9 cellular contexts compared by ENCODE assay signal in genomic region chr3:50165388-50166308, GRCh38. TPM values are rescaled to one million over a fixed set of nuclear protein-coding genes. Genes with fewer than 3 reads are reported as not detected.
DNase-seq lines count a peak whose midpoint lies in the region; ATAC-seq and TF ChIP-seq lines count a peak whose summit lies in the region.
"Had no signal": no experiment of that assay in that cellular context is flagged by ENCODE, and none has a peak within 500 bp of the region (broad histone marks: within the 10 kb centered on the region; RNA-seq: fewer than 3 reads in every experiment).

No MANE protein-coding gene starts in this region.

- peak overlapping the region; percentile 17 for H3K14ac ChIP-seq in neuronal stem cell (ENCODE audit: low read length)

- peak overlapping the region; percentile 60 for H2BK12ac ChIP-seq in neuronal stem cell (ENCODE audit: low read length)

- peak overlapping the region; percentile 83 for H2BK15ac ChIP-seq in neuronal stem cell (ENCODE audit: low read length)

- peak overlapping the region; percentile 34 for H3K9ac ChIP-seq in neuronal stem cell (ENCODE audit: low read depth, low read length, poor library complexity)

- H3K23ac ChIP-seq in neuronal stem cell (ENCODE audit: low read depth, low read length, poor library complexity), result peak overlapping the region; percentile 34

- TF ChIP-seq CTCF in foreskin fibroblast (IDR thresholded peaks at IDR 0.05; ENCODE audit: low read depth, low read length), result no peak

- peak overlapping the region; percentile 95 for H3K18ac ChIP-seq in neuronal stem cell (ENCODE audit: low read length)

- peak overlapping the region; percentile 56 for H2BK120ac ChIP-seq in neuronal stem cell (ENCODE audit: low read depth, low read length)

- WGBS in neuronal stem cell (ENCODE audit: extremely low coverage in 2 of 2, insufficient read length in 2 of 2, insufficient replicate concordance in 1 of 2), 2 donors, result no CpG with 5 or more reads among the region's 18 CpGs

- peaks cover 38 to 58% of the 10 kb centered on the region in 2 donors for H3K4me1 ChIP-seq in neuronal stem cell (ENCODE audit: control insufficient read depth in 2 of 2, insufficient read depth in 1 of 2, low read depth in 1 of 2, low read length in 2 of 2)

- peak overlapping the region; percentile 59 for H4K8ac ChIP-seq in neuronal stem cell (ENCODE audit: low read depth, low read length)

- peak overlapping the region; percentile 92 for H2BK5ac ChIP-seq in neuronal stem cell (ENCODE audit: low read length)

- H4K91ac ChIP-seq in neuronal stem cell (ENCODE audit: low read depth, low read length, poor library complexity), result peak overlapping the region; percentile 73

- ATAC-seq in HG03025 (IDR thresholded peaks at IDR 0.05; ENCODE audit: low FRiP score, unreplicated experiment), result no peak

- H2AFZ ChIP-seq in neuronal stem cell (ENCODE audit: low read length), result peak overlapping the region; percentile 60

- DNase-seq in AG08395 (ENCODE audit: low spot score) (peak; percentile 76), RPMI7951 (ENCODE audit: low read depth) (peak; percentile 24), foreskin fibroblast (peak; percentile 20 to 68), neuronal stem cell (ENCODE audit: low spot score) (no peak), NCI-H510A treated with DMSO at 0.1 percent for 48 hours (lab: John Stamatoyannopoulos, UW) (no peak), T-helper 9 cell (no peak), H4 (ENCODE audit: low spot score) (no peak)

- peak overlapping the region; percentile 91 for H2AK5ac ChIP-seq in neuronal stem cell (ENCODE audit: low read depth, low read length)

- peak overlapping the region; percentile 89 for H3K27ac ChIP-seq in neuronal stem cell (replicated peaks; ENCODE audit: low read length)

- H3K4ac ChIP-seq in neuronal stem cell (ENCODE audit: low read length), result peak overlapping the region; percentile 71

- H3K4me2 ChIP-seq in neuronal stem cell (ENCODE audit: insufficient read depth, low read length, poor library complexity, severe bottlenecking), result no peak overlapping the region

- H3K4me3 ChIP-seq in foreskin fibroblast (ENCODE audit: low read depth in 1 of 2, low read length in 2 of 2) (peak overlapping the region in 1 of 2 donors; percentile 14), neuronal stem cell (ENCODE audit: low read length in 2 of 2) (no peak overlapping the region)

- peaks cover 0 to 36% (median 0%) of the 10 kb centered on the region in 3 experiments for H3K27me3 ChIP-seq in neuronal stem cell (ENCODE audit: control insufficient read depth in 3 of 3, insufficient read depth in 3 of 3, low read depth in 1 of 3, low read length in 3 of 3)

- H3K9me3 ChIP-seq in neuronal stem cell (replicated peaks in 1 of 2; ENCODE audit: control insufficient read depth in 2 of 2, insufficient read depth in 1 of 2, low read depth in 1 of 2, low read length in 2 of 2), result no peaks in the 10 kb centered on the region

- peaks cover 19% of the 10 kb centered on the region for H3K79me1 ChIP-seq in neuronal stem cell (ENCODE audit: low read depth, low read length)

- H3K36me3 ChIP-seq in neuronal stem cell (replicated peaks in 1 of 2; ENCODE audit: control insufficient read depth in 2 of 2, insufficient read depth in 2 of 2, low read length in 2 of 2), result peaks cover 0 to 36% of the 10 kb centered on the region in 2 donors

RNA-seq across cellular contexts. Expression of gene SEMA3F, which starts 10.5 kb away (rescaled TPM):
- 1.5 and 1.9 TPM in 2 replicates for total RNA-seq in RPMI7951 (2014; rRNA removed; shearing (Covaris generic))
- polyA plus RNA-seq in neuronal stem cell (2013, experiment 1 of 2), result 68.0 TPM
- polyA plus RNA-seq in neuronal stem cell (2013, experiment 2 of 2), result 67.2 TPM
- total RNA-seq in H4 (2014; rRNA removed; shearing (Covaris generic)), result 0.33 and 3.8 TPM in 2 replicates
- total RNA-seq: CD4-positive, alpha-beta memory T cell had no signal
- polyA plus RNA-seq: CD4-positive, alpha-beta memory T cell had no signal

RNA-seq across cellular contexts. Expression of gene GNAT1, which starts 25.8 kb away (rescaled TPM):
- not detected in 2 replicates for total RNA-seq in RPMI7951 (2014; rRNA removed; shearing (Covaris generic))
- polyA plus RNA-seq in neuronal stem cell (2013, experiment 1 of 2), result 0.03 TPM
- polyA plus RNA-seq in neuronal stem cell (2013, experiment 2 of 2), result 0.04 TPM
- total RNA-seq in H4 (2014; rRNA removed; shearing (Covaris generic)), result not detected in 2 replicates
- total RNA-seq: CD4-positive, alpha-beta memory T cell had no signal
- polyA plus RNA-seq: CD4-positive, alpha-beta memory T cell had no signal

RNA-seq across cellular contexts. Expression of gene SLC38A3, which starts 39.4 kb away (rescaled TPM):
- not detected in 2 replicates for total RNA-seq in RPMI7951 (2014; rRNA removed; shearing (Covaris generic))
- polyA plus RNA-seq in neuronal stem cell (2013, experiment 1 of 2), result 3.5 TPM
- 3.2 TPM for polyA plus RNA-seq in neuronal stem cell (2013, experiment 2 of 2)
- not detected in 2 replicates for total RNA-seq in H4 (2014; rRNA removed; shearing (Covaris generic))
- total RNA-seq: CD4-positive, alpha-beta memory T cell had no signal
- polyA plus RNA-seq: CD4-positive, alpha-beta memory T cell had no signal

Comparison
In these comparisons a context has a peak if more than half of its experiments do, and no peak if none do; other contexts are left out.
1. DNase-seq: peak in AG08395 (single experiment), RPMI7951 (single experiment) and foreskin fibroblast (2 of 2); none in neuronal stem cell (single experiment), NCI-H510A treated with DMSO at 0.1 percent for 48 hours (single experiment), T-helper 9 cell (single experiment) and H4 (single experiment).